Comparison of ENCODE assay signal across 23 cellular contexts in genomic region chr3:71566776-71567175, GRCh38. TPM values are rescaled to one million over a fixed set of nuclear protein-coding genes. Genes with fewer than 3 reads are reported as not detected.
DNase-seq lines count a peak whose midpoint lies in the region; ATAC-seq and TF ChIP-seq lines count a peak whose summit lies in the region.
"Had no signal": no experiment of that assay in that cellular context is flagged by ENCODE, and none has a peak within 500 bp of the region (broad histone marks: within the 10 kb centered on the region; RNA-seq: fewer than 3 reads in every experiment).

No MANE protein-coding gene starts in this region.

- no peak overlapping the region for H3K18ac ChIP-seq in H9 (ENCODE audit: insufficient read length, low read depth, low read length)

- CTCF ChIA-PET in OCI-LY7 (lab: Charles Lee; ENCODE audit: unreplicated experiment): no interaction called here
- CTCF ChIA-PET in activated CD8-positive, alpha-beta T cell treated with anti-CD3 and anti-CD28 coated beads for 36 hours (lab: Charles Lee): no interaction called here

- H3K79me2 ChIP-seq in H9 (ENCODE audit: insufficient read depth, low read length) (peaks cover 2% of the 10 kb centered on the region; the same call in 1 of the 2 replicates), OCI-LY7 (ENCODE audit: insufficient read depth, low read depth, low read length) (peaks cover 88% of the 10 kb centered on the region)

- no peak overlapping the region for H3K9ac ChIP-seq in H9 (ENCODE audit: extremely low read depth, insufficient read length, low read length)

- H3K27me3 ChIP-seq in H9 (ENCODE audit: insufficient read depth, low read length) (no peaks in the 10 kb centered on the region), neutrophil (no peaks in the 10 kb centered on the region)

- H3K4me3 ChIP-seq in OCI-LY7 (ENCODE audit: low read depth, low read length, poor library complexity, severe bottlenecking) (peak overlapping the region; percentile 60), neutrophil (ENCODE audit: low read depth in 1 of 2, low read length in 1 of 2) (no peak overlapping the region)
- H3K4me3 ChIP-seq: A549, GM12878 had no signal

- H3K36me3 ChIP-seq in OCI-LY7 (ENCODE audit: insufficient read depth, low read length): peaks cover 45% of the 10 kb centered on the region
- peaks cover 12% of the 10 kb centered on the region for H3K36me3 ChIP-seq in neutrophil

- no peak overlapping the region for H2BK12ac ChIP-seq in H9 (ENCODE audit: insufficient read length, low read depth, low read length)

- H3K36me3 Mint-ChIP-seq in CD14-positive monocyte: peaks cover 42 to 64% of the 10 kb centered on the region in 2 donors
- no peaks in the 10 kb centered on the region for H3K36me3 Mint-ChIP-seq in H9 (ENCODE audit: insufficient read depth in 1 of 3, low read depth in 3 of 3)
- peaks cover 20% of the 10 kb centered on the region for H3K36me3 Mint-ChIP-seq in activated CD8-positive, alpha-beta T cell treated with anti-CD3 and anti-CD28 coated beads for 36 hours (ENCODE audit: low read depth)

- H3K27ac ChIP-seq in H9 (ENCODE audit: insufficient read length, low read depth, low read length) (no peak overlapping the region), OCI-LY7 (ENCODE audit: low read depth, low read length, poor library complexity, severe bottlenecking) (peak overlapping the region; percentile 98), neutrophil (peak overlapping the region; percentile 32)
- H3K27ac ChIP-seq: A549 had no signal

- no peak overlapping the region for H2BK5ac ChIP-seq in H9 (ENCODE audit: insufficient read length, low read length)

- no peak overlapping the region for H2BK20ac ChIP-seq in H9 (ENCODE audit: low read depth, low read length, poor library complexity, severe bottlenecking)

- 0 out of 2 replicates have a peak overlapping the region, but pooled peaks have one; percentile 26 for H3K14ac ChIP-seq in H9 (ENCODE audit: insufficient read depth, low read length)

- no peaks in the 10 kb centered on the region for H3K9me2 ChIP-seq in OCI-LY7 (ENCODE audit: insufficient read depth, low read length)

- H3K4me1 Mint-ChIP-seq in CD14-positive monocyte: peaks cover 39% of the 10 kb centered on the region
- H3K4me1 Mint-ChIP-seq in H9: peaks cover 11 to 22% of the 10 kb centered on the region in 2 experiments
- peaks cover 5% of the 10 kb centered on the region for H3K4me1 Mint-ChIP-seq in activated CD8-positive, alpha-beta T cell treated with anti-CD3 and anti-CD28 coated beads for 36 hours (ENCODE audit: low read depth)

- no peak for DNase-seq in CD14-positive monocyte (ENCODE audit: low spot score)
- no peak for DNase-seq in H9
- DNase-seq in OCI-LY7 (ENCODE audit: low spot score): no peak
- DNase-seq in activated CD8-positive, alpha-beta T cell treated with anti-CD3 and anti-CD28 coated beads for 36 hours: no peak
- DNase-seq in Right ventricle myocardium superior: no peak
- DNase-seq in NCI-H1436 (lab: John Stamatoyannopoulos, UW): no peak
- no peak for DNase-seq in activated CD4-positive, alpha-beta T cell treated with anti-CD3 and anti-CD28 coated beads, Interleukin-2, amount 50 U/mL, for 1 hour
- DNase-seq: 8988T; ACHN; AML-193; C1 segment of cervical spinal cord; Caco-2; CD4-positive, CD25-positive, alpha-beta regulatory T cell; CD8-positive, alpha-beta T cell; DMS153; DND-41; EL; GDM1; H7 had no signal

- H2AK5ac ChIP-seq in H9 (ENCODE audit: insufficient read length, low read length): no peak overlapping the region

- H3K4me1 ChIP-seq in H9 (ENCODE audit: insufficient read depth, low read length) (no peaks in the 10 kb centered on the region), OCI-LY7 (ENCODE audit: insufficient read depth, low read length, poor library complexity, severe bottlenecking) (peaks cover 91% of the 10 kb centered on the region), neutrophil (ENCODE audit: control insufficient read depth in 1 of 2, insufficient read depth in 1 of 2, low read depth in 1 of 2, low read length in 1 of 2) (peaks cover 3 to 12% of the 10 kb centered on the region in 2 experiments)
- H3K4me1 ChIP-seq: A549, Caco-2 had no signal

- H4K20me1 ChIP-seq in H9 (ENCODE audit: control insufficient read depth, insufficient read depth, insufficient read length) (no peaks in the 10 kb centered on the region), OCI-LY7 (ENCODE audit: insufficient read depth, low read length) (no peaks in the 10 kb centered on the region)

- no peak overlapping the region for H4K8ac ChIP-seq in H9 (replicated peaks; ENCODE audit: insufficient read length, low read depth, low read length)

- H3K23me2 ChIP-seq in H9 (ENCODE audit: insufficient read length, low read depth, low read length, poor library complexity, severe bottlenecking): no peaks in the 10 kb centered on the region

- H3K4me3 Mint-ChIP-seq in CD14-positive monocyte: no peak overlapping the region
- no peak overlapping the region for H3K4me3 Mint-ChIP-seq in H9
- no peak overlapping the region for H3K4me3 Mint-ChIP-seq in activated CD8-positive, alpha-beta T cell treated with anti-CD3 and anti-CD28 coated beads for 36 hours
- H3K4me3 Mint-ChIP-seq: CD4-positive, CD25-positive, alpha-beta regulatory T cell; CD8-positive, alpha-beta T cell had no signal

- H3K79me1 ChIP-seq in H9 (ENCODE audit: insufficient read depth, low read depth, low read length, poor library complexity, severe bottlenecking): no peaks in the 10 kb centered on the region

- H3K9me3 Mint-ChIP-seq in CD14-positive monocyte (no peaks in the 10 kb centered on the region), H9 (no peaks in the 10 kb centered on the region)
- H3K9me3 Mint-ChIP-seq in activated CD8-positive, alpha-beta T cell treated with anti-CD3 and anti-CD28 coated beads for 36 hours: no peaks in the 10 kb centered on the region
- H3K9me3 Mint-ChIP-seq: CD8-positive, alpha-beta T cell had no signal

- ATAC-seq in activated CD8-positive, alpha-beta T cell treated with anti-CD3 and anti-CD28 coated beads for 36 hours: no peak
- ATAC-seq in Right ventricle myocardium superior (ENCODE audit: poor library complexity): no peak
- ATAC-seq: A549; CD8-positive, alpha-beta T cell; GM12878; HCT116 had no signal

- H3K23ac ChIP-seq in H9 (ENCODE audit: insufficient read length, low read depth, low read length): no peak overlapping the region

- H3K4me2 ChIP-seq in H9 (ENCODE audit: insufficient read depth, insufficient read length, low read length): no peak overlapping the region
- peak overlapping the region; percentile 85 for H3K4me2 ChIP-seq in OCI-LY7 (ENCODE audit: low read length)
- H3K4me2 ChIP-seq: A549 had no signal

- H3K27me3 Mint-ChIP-seq in CD14-positive monocyte (ENCODE audit: low read depth in 3 of 3) (no peaks in the 10 kb centered on the region), H9 (ENCODE audit: low read depth) (no peaks in the 10 kb centered on the region)
- H3K27me3 Mint-ChIP-seq in activated CD8-positive, alpha-beta T cell treated with anti-CD3 and anti-CD28 coated beads for 36 hours: no peaks in the 10 kb centered on the region
- H3K27me3 Mint-ChIP-seq: CD4-positive, CD25-positive, alpha-beta regulatory T cell had no signal

- H4K5ac ChIP-seq in H9 (ENCODE audit: insufficient read length, low read depth, low read length): no peak overlapping the region

- no peak overlapping the region for H3K56ac ChIP-seq in H9 (ENCODE audit: insufficient read length, low read depth, low read length)

- no peak overlapping the region for H2BK15ac ChIP-seq in H9 (ENCODE audit: low read depth, low read length)

- TF ChIP-seq CTCF in CD14-positive monocyte (IDR thresholded peaks at IDR 0.05): no peak
- no peak for TF ChIP-seq CTCF in H9 (conservative IDR thresholded peaks at IDR 0.05)
- no peak for TF ChIP-seq CTCF in OCI-LY7 (conservative IDR thresholded peaks at IDR 0.05; ENCODE audit: low read length)
- TF ChIP-seq CTCF in neutrophil (IDR thresholded peaks at IDR 0.05): no peak
- TF ChIP-seq CTCF in activated CD8-positive, alpha-beta T cell treated with anti-CD3 and anti-CD28 coated beads for 36 hours (IDR thresholded peaks at IDR 0.05): no peak

- H3K4ac ChIP-seq in H9 (ENCODE audit: low read depth, low read length): no peak overlapping the region

- H4K91ac ChIP-seq in H9 (ENCODE audit: insufficient read length, low read depth, low read length): no peak overlapping the region

- POLR2A ChIA-PET in OCI-LY7 (lab: Charles Lee): interaction anchor here (0.5 to 5.4 kb wide), 8 partner anchors 10 to 476 kb away, joined by 3 to 55 read pairs (median 4); no protein-coding TSS in a partner anchor
- POLR2A ChIA-PET in activated CD8-positive, alpha-beta T cell treated with anti-CD3 and anti-CD28 coated beads for 36 hours (lab: Charles Lee): interaction anchor here (0.6 to 1.5 kb wide), 3 partner anchors 9 to 83 kb away, joined by 3 to 4 read pairs (median 4); no protein-coding TSS in a partner anchor

- BruUV-seq in OCI-LY7 (replicated peaks; lab: Mats Ljungman, UMichigan): no TSS peak

- H3K9me3 ChIP-seq in H9 (ENCODE audit: control insufficient read depth, low read depth, low read length) (no peaks in the 10 kb centered on the region), OCI-LY7 (ENCODE audit: low read length) (no peaks in the 10 kb centered on the region), neutrophil (no peaks in the 10 kb centered on the region)
- H3K9me3 ChIP-seq: A549, Caco-2 had no signal

- intact Hi-C loops in CD14-positive monocyte (cut with micrococcal nuclease): loop anchor here in 1 of 2 donors (10.0 kb wide), 1 partner anchor 112 kb away; no protein-coding TSS in a partner anchor
- intact Hi-C loops in OCI-LY7 (cut with micrococcal nuclease; ENCODE audit: unreplicated experiment): no loop called here
- intact Hi-C loops in activated CD8-positive, alpha-beta T cell treated with anti-CD3 and anti-CD28 coated beads for 36 hours (cut with micrococcal nuclease): no loop called here
- intact Hi-C loops in Right ventricle myocardium superior (cut with DNase I): no loop called here

- peak overlapping the region in 5 of 7 donors; percentile 6 to 49 (median 27) for H3K27ac Mint-ChIP-seq in CD14-positive monocyte
- peak overlapping the region in 1 of 3 experiments; percentile 1; a peak in 1 of 7 replicates for H3K27ac Mint-ChIP-seq in H9
- H3K27ac Mint-ChIP-seq in activated CD8-positive, alpha-beta T cell treated with anti-CD3 and anti-CD28 coated beads for 36 hours: no peak overlapping the region
- H3K27ac Mint-ChIP-seq: CD8-positive, alpha-beta T cell had no signal

- no peak overlapping the region for H2BK120ac ChIP-seq in H9 (ENCODE audit: low read depth, low read length, poor library complexity, severe bottlenecking)

- H3T11ph ChIP-seq in H9 (ENCODE audit: low read length): no peak overlapping the region

- H2AFZ ChIP-seq in H9 (ENCODE audit: low read length) (no peak overlapping the region), OCI-LY7 (ENCODE audit: low read length) (no peak overlapping the region)

RNA-seq across cellular contexts. Expression of gene FOXP1, which starts 16.8 kb away (rescaled TPM):
- polyA plus RNA-seq in CD14-positive monocyte: 10 to 100 TPM; 27.8 to 42.6 TPM
- total RNA-seq in H9 (2021) (71.3 and 75.3 TPM in 2 replicates), OCI-LY7 (2022) (151 and 168 TPM in 2 replicates), Right ventricle myocardium superior (36.3 TPM)
- 67.2 and 87.3 TPM in 2 replicates for total RNA-seq in OCI-LY7 (2014; rRNA removed; shearing (Covaris generic))
- 100 to 1,000 TPM; 145 to 153 TPM for total RNA-seq in activated CD8-positive, alpha-beta T cell treated with anti-CD3 and anti-CD28 coated beads for 36 hours
